In genomic region chr13:24159921-24160324, GRCh38 we compare ENCODE assay signal across 8 cellular contexts. TPM values are rescaled to one million over a fixed set of nuclear protein-coding genes. Genes with fewer than 3 reads are reported as not detected.
DNase-seq lines count a peak whose midpoint lies in the region; ATAC-seq and TF ChIP-seq lines count a peak whose summit lies in the region.

No MANE protein-coding gene starts in this region.

- H3K36me3 Mint-ChIP-seq in activated B cell treated with CpG ODN at 0.5 μM for 24 hours (ENCODE audit: low read depth), result no peaks in the 10 kb centered on the region

- H3K27me3 Mint-ChIP-seq in activated B cell treated with CpG ODN at 0.5 μM for 24 hours, result peaks cover 11% of the 10 kb centered on the region
- H3K27me3 Mint-ChIP-seq in stimulated activated naive CD8-positive, alpha-beta T cell treated with anti-CD3 and anti-CD28 coated beads, Interleukin-15, amount 100 ng/mL, for 72 hours, result no peaks in the 10 kb centered on the region

- POLR2A ChIA-PET in activated B cell treated with CpG ODN at 0.5 μM for 24 hours (lab: Charles Lee), result interaction anchor here (0.6 to 2.2 kb wide), 3 partner anchors 32 to 55 kb away, joined by 5 to 9 read pairs (median 6); no protein-coding TSS in a partner anchor

- H3K4me3 ChIP-seq in iPS-18a (ENCODE audit: low read length), result peak overlapping the region; percentile 84

- ATAC-seq in activated B cell treated with CpG ODN at 0.5 μM for 24 hours (ENCODE audit: low read depth), result no peak
- no peak for ATAC-seq in stimulated activated naive CD8-positive, alpha-beta T cell treated with anti-CD3 and anti-CD28 coated beads, Interleukin-15, amount 100 ng/mL, for 72 hours

- H3K27me3 ChIP-seq in iPS-18a (ENCODE audit: control insufficient read depth, insufficient read depth, low read length), result peaks cover 10% of the 10 kb centered on the region

- CTCF ChIA-PET in activated B cell treated with CpG ODN at 0.5 μM for 24 hours (lab: Charles Lee), result interaction anchor here (1.4 to 1.6 kb wide), 2 partner anchors 12 to 59 kb away, joined by 3 read pairs; no protein-coding TSS in a partner anchor

- intact Hi-C loops in activated B cell treated with CpG ODN at 0.5 μM for 24 hours (cut with micrococcal nuclease), result loop anchor here (1.0 to 5.0 kb wide), 8 partner anchors 55 to 785 kb away; partner anchors contain the start of genes MIPEP and PARP4

- peaks cover 18% of the 10 kb centered on the region for H3K4me1 Mint-ChIP-seq in activated B cell treated with CpG ODN at 0.5 μM for 24 hours
- peaks cover 40% of the 10 kb centered on the region for H3K4me1 Mint-ChIP-seq in stimulated activated naive CD8-positive, alpha-beta T cell treated with anti-CD3 and anti-CD28 coated beads, Interleukin-15, amount 100 ng/mL, for 72 hours

- H3K4me3 Mint-ChIP-seq in activated B cell treated with CpG ODN at 0.5 μM for 24 hours, result peak overlapping the region; percentile 83
- peak overlapping the region; percentile 94 to 98 for H3K4me3 Mint-ChIP-seq in stimulated activated naive CD8-positive, alpha-beta T cell treated with anti-CD3 and anti-CD28 coated beads, Interleukin-15, amount 100 ng/mL, for 72 hours

- H3K9ac ChIP-seq in iPS-18a (ENCODE audit: low read length), result peak overlapping the region; percentile 28

- TF ChIP-seq CTCF in activated B cell treated with CpG ODN at 0.5 μM for 24 hours (IDR thresholded peaks at IDR 0.05), result no peak

- H3K36me3 ChIP-seq in iPS-18a (ENCODE audit: control insufficient read depth, low read depth, low read length), result no peaks in the 10 kb centered on the region

- no peak overlapping the region for H3K27ac ChIP-seq in iPS-18a (ENCODE audit: low read length)

- no peak overlapping the region for H3K27ac Mint-ChIP-seq in activated B cell treated with CpG ODN at 0.5 μM for 24 hours
- no peak overlapping the region for H3K27ac Mint-ChIP-seq in stimulated activated naive CD8-positive, alpha-beta T cell treated with anti-CD3 and anti-CD28 coated beads, Interleukin-15, amount 100 ng/mL, for 72 hours

- DNase-seq in NCI-H82 (lab: John Stamatoyannopoulos, UW) (peak; percentile 60), NCI-H82 treated with DMSO at 0.1 percent for 48 hours (lab: John Stamatoyannopoulos, UW; ENCODE audit: unreplicated experiment) (no peak), activated B cell treated with CpG ODN at 0.5 μM for 24 hours (no peak), NCI-H345 (lab: John Stamatoyannopoulos, UW) (no peak), occipital lobe (lab: John Stamatoyannopoulos, UW) (no peak)
- no peak for DNase-seq in stimulated activated naive CD8-positive, alpha-beta T cell treated with anti-CD3 and anti-CD28 coated beads, Interleukin-15, amount 100 ng/mL, for 72 hours
- no peak for DNase-seq in stimulated activated CD4-positive, alpha-beta T cell treated with anti-CD3 and anti-CD28 coated beads, Interleukin-1b, Interleukin-23, amount 100 ng/mL, for 48 hours

- H3K4me1 ChIP-seq in iPS-18a (ENCODE audit: control insufficient read depth, low read depth, low read length), result peaks cover 21% of the 10 kb centered on the region

- no peaks in the 10 kb centered on the region for H3K9me3 ChIP-seq in iPS-18a (ENCODE audit: control insufficient read depth, low read depth, low read length)

- no peaks in the 10 kb centered on the region for H3K9me3 Mint-ChIP-seq in activated B cell treated with CpG ODN at 0.5 μM for 24 hours
- H3K9me3 Mint-ChIP-seq in stimulated activated naive CD8-positive, alpha-beta T cell treated with anti-CD3 and anti-CD28 coated beads, Interleukin-15, amount 100 ng/mL, for 72 hours, result no peaks in the 10 kb centered on the region

RNA-seq across cellular contexts. Expression of gene SPATA13, which starts 0.6 kb away (rescaled TPM):
- total RNA-seq in activated B cell treated with CpG ODN at 0.5 μM for 24 hours (10.6 and 11.8 TPM in 2 replicates), occipital lobe (20.0 TPM)
